In the genomic region with DNA sequence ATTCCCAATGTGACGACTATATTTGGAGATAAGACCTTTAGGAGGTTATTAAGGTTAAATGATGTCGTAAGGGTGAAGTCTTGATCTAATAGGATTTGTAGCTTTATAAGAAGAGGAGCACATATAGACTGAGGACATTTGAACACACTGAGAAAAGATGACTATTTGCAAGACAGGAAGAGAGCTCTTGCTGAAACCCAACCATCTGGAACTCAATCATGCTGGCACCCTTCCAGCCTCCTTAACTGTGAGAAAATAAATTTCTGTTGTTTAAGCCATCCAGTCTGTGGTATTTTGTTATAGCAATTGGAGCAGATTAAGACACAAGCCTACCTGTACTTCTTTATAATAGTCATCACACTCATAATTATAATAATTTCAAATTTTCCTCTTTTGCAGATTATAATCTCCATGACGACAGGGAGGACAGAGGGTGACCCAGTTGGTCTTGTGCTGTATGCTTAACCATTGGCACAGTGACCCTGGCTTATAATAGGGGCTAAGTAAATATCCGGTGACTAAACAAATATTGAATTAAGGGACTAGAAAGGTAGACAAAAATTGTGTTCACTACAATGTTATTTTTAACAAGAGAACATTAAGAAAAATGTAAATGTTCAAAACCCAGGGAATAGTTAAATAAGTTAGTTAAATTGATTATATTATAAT, we compare ENCODE assay signal across 13 cellular contexts.
DNase-seq lines count a peak whose midpoint lies in the region; ATAC-seq and TF ChIP-seq lines count a peak whose summit lies in the region.
"Had no signal": no experiment of that assay in that cellular context is flagged by ENCODE, and none has a peak within 500 bp of the region (broad histone marks: within the 10 kb centered on the region; RNA-seq: fewer than 3 reads in every experiment).

No MANE protein-coding gene starts in this region.

- POLR2A ChIA-PET in HEK293T (lab: Yijun Ruan, JAX), result no interaction called here

- no peak overlapping the region for H3K27ac ChIP-seq in MM.1S (ENCODE audit: low read length)
- peak overlapping the region; percentile 89 for H3K27ac ChIP-seq in OCI-LY1 (ENCODE audit: low read depth, low read length, poor library complexity, severe bottlenecking)
- H3K27ac ChIP-seq: neural progenitor cell, upper lobe of left lung had no signal

- no peak overlapping the region for H3K4me3 Mint-ChIP-seq in activated T-helper 17 cell treated with anti-CD3 and anti-CD28 coated beads, Interleukin-2, amount 50 U/mL, for 72 hours
- H3K4me3 Mint-ChIP-seq: CD4-positive, CD25-positive, alpha-beta regulatory T cell; neural progenitor cell; T-helper 1 cell treated with Interleukin-12 subunit alpha and Interleukin-12 subunit beta and Interleukin-4 antibody, amounts not matched to agents 30 μg/mL and 1 μg/mL, for 36 hours had no signal

- H2AFZ ChIP-seq in MM.1S (ENCODE audit: low read length) (no peak overlapping the region), OCI-LY1 (ENCODE audit: low read length) (no peak overlapping the region)
- H2AFZ ChIP-seq: neural progenitor cell had no signal

- H3K4me3 ChIP-seq in MM.1S (ENCODE audit: low read length) (no peak overlapping the region), OCI-LY1 (ENCODE audit: low read depth, low read length, poor library complexity, severe bottlenecking) (peak overlapping the region; percentile 29)
- H3K4me3 ChIP-seq: neural progenitor cell, upper lobe of left lung had no signal

- H3K27me3 ChIP-seq in MM.1S (replicated peaks; ENCODE audit: insufficient read depth, low read length) (no peaks in the 10 kb centered on the region), OCI-LY1 (ENCODE audit: insufficient read depth, low read length) (no peaks in the 10 kb centered on the region)
- H3K27me3 ChIP-seq: neural progenitor cell, upper lobe of left lung had no signal

- DNase-seq in DMS 273 treated with DMSO at 0.1 percent for 48 hours (lab: John Stamatoyannopoulos, UW) (peak; percentile 70), MM.1S (peak; percentile 31), inferior parietal cortex (ENCODE audit: extremely low spot score) (peak; percentile 13), putamen (ENCODE audit: low spot score) (no peak), HEK293T (ENCODE audit: extremely low spot score) (no peak)
- DNase-seq: CD4-positive, CD25-positive, alpha-beta regulatory T cell; NCI-H187; upper lobe of left lung had no signal

- H3K9me3 ChIP-seq in MM.1S (replicated peaks; ENCODE audit: insufficient read depth, low read length) (no peaks in the 10 kb centered on the region), OCI-LY1 (ENCODE audit: low read length) (no peaks in the 10 kb centered on the region)
- H3K9me3 ChIP-seq: upper lobe of left lung had no signal

- peaks cover 10% of the 10 kb centered on the region for H3K27me3 Mint-ChIP-seq in activated T-helper 17 cell treated with anti-CD3 and anti-CD28 coated beads, Interleukin-2, amount 50 U/mL, for 72 hours
- H3K27me3 Mint-ChIP-seq: CD4-positive, CD25-positive, alpha-beta regulatory T cell had no signal

- H3K79me2 ChIP-seq in MM.1S (ENCODE audit: low read length) (no peaks in the 10 kb centered on the region), OCI-LY1 (ENCODE audit: insufficient read depth, low read length) (no peaks in the 10 kb centered on the region)

- H3K9me3 Mint-ChIP-seq in activated T-helper 17 cell treated with anti-CD3 and anti-CD28 coated beads, Interleukin-2, amount 50 U/mL, for 72 hours, result no peaks in the 10 kb centered on the region
- H3K9me3 Mint-ChIP-seq: T-helper 1 cell treated with Interleukin-12 subunit alpha and Interleukin-12 subunit beta and Interleukin-4 antibody, amounts not matched to agents 30 μg/mL and 1 μg/mL, for 36 hours had no signal

- H3K9ac ChIP-seq in MM.1S (ENCODE audit: low read length) (no peak overlapping the region), OCI-LY1 (ENCODE audit: low read length) (peak overlapping the region; percentile 50)
- H3K9ac ChIP-seq: neural progenitor cell had no signal

- no peaks in the 10 kb centered on the region for H3K36me3 ChIP-seq in MM.1S (replicated peaks; ENCODE audit: insufficient read depth, low read length)
- no peaks in the 10 kb centered on the region for H3K36me3 ChIP-seq in OCI-LY1 (ENCODE audit: insufficient read depth, low read length)
- H3K36me3 ChIP-seq: neural progenitor cell, upper lobe of left lung had no signal

- no peak for ATAC-seq in activated T-helper 17 cell treated with anti-CD3 and anti-CD28 coated beads, Interleukin-2, amount 50 U/mL, for 72 hours (replicated peaks)
- no peak for ATAC-seq in HG02973 (IDR thresholded peaks at IDR 0.05; ENCODE audit: unreplicated experiment)

- H3K9me2 ChIP-seq in MM.1S (replicated peaks; ENCODE audit: insufficient read depth, low read length) (no peaks in the 10 kb centered on the region), OCI-LY1 (ENCODE audit: low read depth, low read length) (no peaks in the 10 kb centered on the region)

- H4K20me1 ChIP-seq in MM.1S (ENCODE audit: insufficient read depth, low read length), result no peaks in the 10 kb centered on the region
- no peaks in the 10 kb centered on the region for H4K20me1 ChIP-seq in OCI-LY1 (ENCODE audit: insufficient read depth, low read length)

- H3F3A ChIP-seq in MM.1S (ENCODE audit: insufficient read depth, low read length) (no peaks in the 10 kb centered on the region), OCI-LY1 (ENCODE audit: insufficient read depth, low read length) (no peaks in the 10 kb centered on the region)

- H3K4me1 Mint-ChIP-seq in activated T-helper 17 cell treated with anti-CD3 and anti-CD28 coated beads, Interleukin-2, amount 50 U/mL, for 72 hours, result no peaks in the 10 kb centered on the region
- H3K4me1 Mint-ChIP-seq: CD4-positive, CD25-positive, alpha-beta regulatory T cell had no signal

- H3K4me2 ChIP-seq in MM.1S (ENCODE audit: low read depth, low read length) (no peak overlapping the region), OCI-LY1 (ENCODE audit: low read length) (peak overlapping the region; percentile 63)
- H3K4me2 ChIP-seq: neural progenitor cell had no signal

- no peak for TF ChIP-seq CTCF in MM.1S (IDR thresholded peaks at IDR 0.05; ENCODE audit: low read length)
- TF ChIP-seq CTCF in OCI-LY1 (IDR thresholded peaks at IDR 0.05; ENCODE audit: low read length), result no peak

- CTCF ChIA-PET in HEK293T (lab: Yijun Ruan, JAX), result no interaction called here

- H3K36me3 Mint-ChIP-seq in activated T-helper 17 cell treated with anti-CD3 and anti-CD28 coated beads, Interleukin-2, amount 50 U/mL, for 72 hours (ENCODE audit: low read depth), result no peaks in the 10 kb centered on the region
- H3K36me3 Mint-ChIP-seq: CD4-positive, CD25-positive, alpha-beta regulatory T cell; neural progenitor cell had no signal

- no peak overlapping the region for H3K27ac Mint-ChIP-seq in activated T-helper 17 cell treated with anti-CD3 and anti-CD28 coated beads, Interleukin-2, amount 50 U/mL, for 72 hours
- H3K27ac Mint-ChIP-seq: CD4-positive, CD25-positive, alpha-beta regulatory T cell; neural progenitor cell; T-helper 1 cell treated with Interleukin-12 subunit alpha and Interleukin-12 subunit beta and Interleukin-4 antibody, amounts not matched to agents 30 μg/mL and 1 μg/mL, for 36 hours had no signal

- H3K4me1 ChIP-seq in MM.1S (ENCODE audit: low read length) (no peaks in the 10 kb centered on the region), OCI-LY1 (ENCODE audit: insufficient read depth, low read length, severe bottlenecking) (peaks cover 77% of the 10 kb centered on the region)
- H3K4me1 ChIP-seq: upper lobe of left lung had no signal

TF ChIP-seq in HEK293T, 16 proteins besides CTCF, POLR2A, EP300 and RAD21:
- TF ChIP-seq LEF1 (IDR thresholded peaks at IDR 0.05; ENCODE audit: borderline replicate concordance), result no peak
- TF ChIP-seq FOXK2 (IDR thresholded peaks at IDR 0.05), result no peak
- TF ChIP-seq ARNT (IDR thresholded peaks at IDR 0.05), result no peak
- no peak for TF ChIP-seq SP1 (IDR thresholded peaks at IDR 0.05)
- no peak for TF ChIP-seq FOXA1 (IDR thresholded peaks at IDR 0.05)
- TF ChIP-seq BHLHE40 (IDR thresholded peaks at IDR 0.05; ENCODE audit: borderline replicate concordance), result no peak

Comparison
In these comparisons a context has a peak if more than half of its experiments do, and no peak if none do; other contexts are left out.
1. DNase-seq: peak in DMS 273 treated with DMSO at 0.1 percent for 48 hours (single experiment), MM.1S (single experiment) and inferior parietal cortex (single experiment); none in putamen (single experiment) and HEK293T (single experiment).